In genomic region chr3:126390751-126391150, GRCh38 we compare ENCODE assay signal across 1 cellular context.
TF ChIP-seq lines count a peak whose summit lies in the region.

No MANE protein-coding gene starts in this region.

TF ChIP-seq in GM12878, 131 proteins besides CTCF, POLR2A, EP300 and RAD21 (continued from another document):
- TF ChIP-seq ZNF592 (IDR thresholded peaks at IDR 0.05): no peak
- TF ChIP-seq MTA3 (IDR thresholded peaks at IDR 0.05; ENCODE audit: borderline replicate concordance, low read length): no peak
- no peak for TF ChIP-seq MEF2B (IDR thresholded peaks at IDR 0.05; ENCODE audit: partially characterized antibody, poor library complexity, severe bottlenecking)
- TF ChIP-seq SMARCA5 (IDR thresholded peaks at IDR 0.05): no peak
- TF ChIP-seq ASH2L (IDR thresholded peaks at IDR 0.05; ENCODE audit: borderline replicate concordance, low read depth): no peak
- peak; percentile 52 for TF ChIP-seq RUNX3 (IDR thresholded peaks at IDR 0.05; ENCODE audit: low read length)
